ENCODE assay signal across 1 cellular context in genomic region chr7:148515728-148516715, GRCh38.
TF ChIP-seq lines count a peak whose summit lies in the region.

No MANE protein-coding gene starts in this region.

TF ChIP-seq in GM23338, 12 proteins besides CTCF, POLR2A, EP300 and RAD21 (continued from another document):
- no peak for TF ChIP-seq ZNF462 (CRISPR knock-in tag; IDR thresholded peaks at IDR 0.05)
- no peak for TF ChIP-seq NANOG (IDR thresholded peaks at IDR 0.05; ENCODE audit: borderline replicate concordance)
- no peak for TF ChIP-seq REST (IDR thresholded peaks at IDR 0.05; ENCODE audit: unreplicated experiment)
- no peak for TF ChIP-seq EZH2phosphoT487 (IDR thresholded peaks at IDR 0.05; ENCODE audit: unreplicated experiment)
- no peak for TF ChIP-seq CREB1 (CRISPR knock-in tag; IDR thresholded peaks at IDR 0.05; ENCODE audit: low read depth)
